2 cellular contexts compared by ENCODE assay signal in the genomic region with DNA sequence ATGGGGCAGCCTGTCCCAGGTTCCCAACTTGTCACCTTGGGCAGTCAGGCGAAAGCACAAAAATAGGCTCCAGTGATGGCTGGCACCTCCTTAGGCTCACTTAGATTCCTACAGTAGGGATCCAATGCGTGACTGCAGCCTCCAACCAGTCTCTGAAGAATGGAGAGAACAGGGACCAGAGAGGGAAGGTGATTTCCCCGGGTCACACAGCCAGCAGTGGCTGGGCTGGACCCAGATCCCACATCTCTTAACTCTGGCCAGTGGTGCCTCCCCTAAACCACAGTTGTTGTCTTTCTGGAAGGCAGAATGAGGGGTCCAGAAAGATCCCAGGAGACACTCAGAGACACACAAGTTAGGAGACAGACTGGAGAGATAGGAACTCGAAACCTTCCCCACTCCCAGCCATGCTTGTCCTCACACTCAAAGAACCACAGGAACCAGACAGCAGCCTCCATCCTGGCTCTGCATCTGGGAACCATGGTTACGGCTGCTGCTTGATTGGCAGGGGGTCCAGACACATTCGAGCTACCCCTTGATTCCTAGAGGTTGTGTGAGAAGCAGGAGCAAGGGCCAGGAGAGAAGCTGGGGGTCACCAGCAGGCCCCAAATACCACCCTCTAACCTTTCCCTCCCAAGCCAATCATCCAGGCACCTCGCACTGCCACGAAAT.
TF ChIP-seq lines count a peak whose summit lies in the region.

No MANE protein-coding gene starts in this region.

TF ChIP-seq in HepG2, 621 proteins besides CTCF, POLR2A, EP300 and RAD21:
- TF ChIP-seq IKZF5 (CRISPR knock-in tag; IDR thresholded peaks at IDR 0.05): no peak
- no peak for TF ChIP-seq NFYB (CRISPR knock-in tag; IDR thresholded peaks at IDR 0.05)
- TF ChIP-seq ZNF580 (CRISPR knock-in tag; IDR thresholded peaks at IDR 0.05; ENCODE audit: borderline replicate concordance, low read depth): no peak
- peak; percentile 93 for TF ChIP-seq ZNF768 (CRISPR knock-in tag; IDR thresholded peaks at IDR 0.05)
- TF ChIP-seq PAWR (CRISPR knock-in tag; IDR thresholded peaks at IDR 0.05; ENCODE audit: borderline replicate concordance): no peak

TF ChIP-seq in H1, 55 proteins besides CTCF, POLR2A, EP300 and RAD21:
- TF ChIP-seq ASH2L (IDR thresholded peaks at IDR 0.05; ENCODE audit: low read length) (no peak), POLR2AphosphoS5 (IDR thresholded peaks at IDR 0.05; ENCODE audit: low read depth, low read length) (no peak), HDAC2 (IDR thresholded peaks at IDR 0.05; ENCODE audit: borderline replicate concordance in 1 of 2, low read depth in 2 of 2, low read length in 2 of 2) (no peak), GABPA (IDR thresholded peaks at IDR 0.05; ENCODE audit: borderline replicate concordance, insufficient read depth, low read length) (no peak), NRF1 (IDR thresholded peaks at IDR 0.05; ENCODE audit: low read depth, low read length) (no peak), KDM1A (IDR thresholded peaks at IDR 0.05; ENCODE audit: borderline replicate concordance, low read length) (no peak), CBX5 (IDR thresholded peaks at IDR 0.05; ENCODE audit: low read depth, low read length) (no peak), PHF8 (conservative IDR thresholded peaks at IDR 0.05; ENCODE audit: low read depth, low read length) (no peak), CTBP2 (IDR thresholded peaks at IDR 0.05; ENCODE audit: borderline replicate concordance, insufficient read depth, insufficient read length, low read length) (no peak), CREB1 (IDR thresholded peaks at IDR 0.05) (no peak), RNF2 (IDR thresholded peaks at IDR 0.05; ENCODE audit: borderline replicate concordance, low read depth, low read length, missing control alignments, poor library complexity, severe bottlenecking) (no peak), SP2 (IDR thresholded peaks at IDR 0.05; ENCODE audit: low read length) (no peak), KDM4A (IDR thresholded peaks at IDR 0.05; ENCODE audit: low read depth, low read length, severe bottlenecking) (no peak), JUND (IDR thresholded peaks at IDR 0.05; ENCODE audit: low read length) (no peak), TAF7 (optimal IDR thresholded peaks at IDR 0.05; ENCODE audit: borderline replicate concordance, low read depth, low read length) (no peak), USF2 (IDR thresholded peaks at IDR 0.05; ENCODE audit: low read length) (no peak), TEAD4 (IDR thresholded peaks at IDR 0.05; ENCODE audit: low read depth, low read length) (no peak), SP4 (IDR thresholded peaks at IDR 0.05; ENCODE audit: low read length) (no peak)
TF ChIP-seq in H1: peak in this region for 0.
